Comparison of ENCODE assay signal across 16 cellular contexts in the genomic region with DNA sequence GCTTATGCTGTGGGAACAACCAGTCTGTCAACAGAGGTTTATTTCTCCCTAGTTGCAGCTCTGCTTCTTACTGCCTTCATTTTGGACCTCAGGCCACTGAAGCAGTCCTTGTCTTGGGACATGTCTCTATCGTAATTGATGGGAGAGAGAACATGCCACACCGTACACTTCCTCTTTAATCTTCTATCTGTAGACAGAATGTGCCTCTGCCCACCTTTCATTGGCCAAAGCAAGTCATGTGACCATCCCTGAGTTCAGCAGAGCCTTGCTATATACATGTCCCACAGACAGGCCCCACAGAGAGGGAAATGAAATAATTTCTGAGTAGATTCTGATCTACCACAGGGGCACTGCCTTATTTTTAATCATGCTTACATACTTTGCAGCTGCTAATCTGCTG.
DNase-seq lines count a peak whose midpoint lies in the region; ATAC-seq and TF ChIP-seq lines count a peak whose summit lies in the region.
"Had no signal": no experiment of that assay in that cellular context is flagged by ENCODE, and none has a peak within 500 bp of the region (broad histone marks: within the 10 kb centered on the region; RNA-seq: fewer than 3 reads in every experiment).

No MANE protein-coding gene starts in this region.

- no peak overlapping the region for H3K4me3 Mint-ChIP-seq in WTC11
- H3K4me3 Mint-ChIP-seq: dendritic cell treated with granulocyte-macrophage colony-stimulating factor and Interleukin-4, amounts not matched to agents 40 ng/mL and 50 ng/mL, for 4 days had no signal

- H3K9me3 Mint-ChIP-seq in WTC11: no peaks in the 10 kb centered on the region
- H3K9me3 Mint-ChIP-seq: dendritic cell treated with granulocyte-macrophage colony-stimulating factor and Interleukin-4, amounts not matched to agents 40 ng/mL and 50 ng/mL, for 4 days had no signal

- no peaks in the 10 kb centered on the region for H3K27me3 Mint-ChIP-seq in WTC11 (ENCODE audit: low read depth)
- H3K27me3 Mint-ChIP-seq: dendritic cell treated with granulocyte-macrophage colony-stimulating factor and Interleukin-4, amounts not matched to agents 40 ng/mL and 50 ng/mL, for 4 days had no signal

- H3K9me3 ChIP-seq in prostate gland: no peaks in the 10 kb centered on the region
- H3K9me3 ChIP-seq: tibial nerve had no signal

- POLR2A ChIA-PET in WTC11 (lab: Charles Lee): no interaction called here

- intact Hi-C loops in Right ventricle myocardium superior (cut with DNase I): no loop called here
- intact Hi-C loops in prostate gland (cut with DNase I): no loop called here

- H3K27me3 ChIP-seq in prostate gland (replicated peaks; ENCODE audit: insufficient read depth): no peaks in the 10 kb centered on the region
- H3K27me3 ChIP-seq: tibial nerve had no signal

- no peaks in the 10 kb centered on the region for H3K4me1 ChIP-seq in prostate gland (replicated peaks)
- H3K4me1 ChIP-seq: tibial nerve had no signal

- no peak overlapping the region for H3K4me3 ChIP-seq in coronary artery
- no peak overlapping the region for H3K4me3 ChIP-seq in prostate gland
- H3K4me3 ChIP-seq: tibial nerve had no signal

- CTCF ChIA-PET in WTC11 (lab: Charles Lee): no interaction called here

- H3K27ac Mint-ChIP-seq in WTC11: no peak overlapping the region
- H3K27ac Mint-ChIP-seq: dendritic cell treated with granulocyte-macrophage colony-stimulating factor and Interleukin-4, amounts not matched to agents 40 ng/mL and 50 ng/mL, for 4 days had no signal

- H3K36me3 Mint-ChIP-seq in WTC11: no peaks in the 10 kb centered on the region

- TF ChIP-seq POLR2A in prostate gland (IDR thresholded peaks at IDR 0.05): no peak

- TF ChIP-seq CTCF in WTC11 (IDR thresholded peaks at IDR 0.05) (no peak), coronary artery (IDR thresholded peaks at IDR 0.05) (no peak), prostate gland (IDR thresholded peaks at IDR 0.05) (no peak)

- peaks cover 13% of the 10 kb centered on the region for H3K4me1 Mint-ChIP-seq in WTC11

- no peaks in the 10 kb centered on the region for H3K36me3 ChIP-seq in prostate gland
- H3K36me3 ChIP-seq: tibial nerve had no signal

- DNase-seq in WTC11 (ENCODE audit: low spot score) (no peak), coronary artery (ENCODE audit: low spot score) (no peak), Right ventricle myocardium superior (no peak), prostate gland (ENCODE audit: low spot score) (no peak)
- no peak for DNase-seq in activated CD8-positive, alpha-beta memory T cell treated with anti-CD3 and anti-CD28 coated beads, Interleukin-2, amount 50 U/mL, for 48 hours
- DNase-seq: activated CD4-positive, CD25-positive, alpha-beta regulatory T cell treated with anti-CD3 and anti-CD28 coated beads, Interleukin-2, amount 50 U/mL, for 72 hours; activated T-cell treated with anti-CD3 and anti-CD28 coated beads, Interleukin-2, amount 50 U/mL, for 48 hours; amniotic stem cell; mesendoderm; NCI-H2029; T-helper 1 cell had no signal

- ATAC-seq in GM18873 (IDR thresholded peaks at IDR 0.05; ENCODE audit: low FRiP score, unreplicated experiment) (peak; percentile 89), GM21619 (IDR thresholded peaks at IDR 0.05; ENCODE audit: unreplicated experiment) (peak; percentile 70), HG03378 (IDR thresholded peaks at IDR 0.05; ENCODE audit: unreplicated experiment) (peak; percentile 66), WTC11 (peak; percentile 39; the same call in 1 of the 2 replicates), Right ventricle myocardium superior (ENCODE audit: poor library complexity) (no peak)

- WGBS in prostate gland: 97% methylated on average over 2 of the region's 2 CpGs

- no peak overlapping the region for H3K27ac ChIP-seq in coronary artery
- H3K27ac ChIP-seq in prostate gland: no peak overlapping the region
- H3K27ac ChIP-seq: tibial nerve had no signal

TF ChIP-seq in WTC11, 78 proteins besides CTCF, POLR2A, EP300 and RAD21:
- TF ChIP-seq, protein P1, sequence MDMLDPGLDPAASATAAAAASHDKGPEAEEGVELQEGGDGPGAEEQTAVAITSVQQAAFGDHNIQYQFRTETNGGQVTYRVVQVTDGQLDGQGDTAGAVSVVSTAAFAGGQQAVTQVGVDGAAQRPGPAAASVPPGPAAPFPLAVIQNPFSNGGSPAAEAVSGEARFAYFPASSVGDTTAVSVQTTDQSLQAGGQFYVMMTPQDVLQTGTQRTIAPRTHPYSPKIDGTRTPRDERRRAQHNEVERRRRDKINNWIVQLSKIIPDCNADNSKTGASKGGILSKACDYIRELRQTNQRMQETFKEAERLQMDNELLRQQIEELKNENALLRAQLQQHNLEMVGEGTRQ (CRISPR knock-in tag; IDR thresholded peaks at IDR 0.05): peak; percentile 58; the same call in 1 of the 2 replicates
- TF ChIP-seq IRF2 (CRISPR knock-in tag; IDR thresholded peaks at IDR 0.05; ENCODE audit: borderline replicate concordance, low read depth): no peak
